37 cellular contexts compared by ENCODE assay signal in the genomic region with DNA sequence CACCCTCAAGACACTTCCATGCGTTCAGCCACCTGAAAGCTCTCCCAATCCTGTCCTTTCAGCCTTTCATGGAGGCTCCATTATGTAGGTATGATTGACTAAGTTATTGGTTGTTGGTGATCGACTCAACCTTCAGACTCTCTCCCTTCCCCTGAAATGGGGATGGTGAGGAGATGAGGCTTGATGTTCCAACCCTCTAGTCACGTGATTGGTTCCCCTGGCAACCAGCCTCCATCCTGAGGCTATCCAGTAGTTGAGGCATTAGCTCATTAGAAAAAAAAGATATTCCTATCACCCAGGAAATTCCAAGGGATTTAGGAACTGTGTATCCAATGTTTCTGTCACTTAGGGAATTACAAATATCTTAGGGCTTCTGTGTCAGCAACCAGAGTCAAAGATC.
DNase-seq lines count a peak whose midpoint lies in the region; ATAC-seq, FAIRE-seq and TF ChIP-seq lines count a peak whose summit lies in the region.
"Had no signal": no experiment of that assay in that cellular context is flagged by ENCODE, and none has a peak within 500 bp of the region (broad histone marks: within the 10 kb centered on the region; RNA-seq: fewer than 3 reads in every experiment).

No MANE protein-coding gene starts in this region.

- TF ChIP-seq POLR2A in HepG2 (IDR thresholded peaks at IDR 0.05; ENCODE audit: insufficient read depth in 1 of 2, low read depth in 2 of 2, low read length in 2 of 2) = no peak
- no peak for TF ChIP-seq POLR2A in right lobe of liver (IDR thresholded peaks at IDR 0.05)
- TF ChIP-seq POLR2A in K562 (conservative IDR thresholded peaks at IDR 0.05) = no peak

- POLR2A ChIA-PET in HepG2 (lab: Yijun Ruan, JAX) = no interaction called here
- POLR2A ChIA-PET in K562 (lab: Yijun Ruan, JAX) = no interaction called here

- H3K4me2 ChIP-seq in HepG2 (ENCODE audit: low read depth, low read length) (no peak overlapping the region), K562 (ENCODE audit: insufficient read depth, low read length) (no peak overlapping the region), GM23338 (no peak overlapping the region)
- H3K4me2 ChIP-seq: A549; BLaER1; BLaER1 treated with 17β-estradiol and CSF1 and Interleukin-3, amounts not matched to agents 10 nM and 100 nM had no signal

- no TSS peak for BruUV-seq in HepG2 (replicated peaks; lab: Mats Ljungman, UMichigan)
- no TSS peak for BruUV-seq in K562 (replicated peaks; lab: Mats Ljungman, UMichigan)

- in situ Hi-C loops in HepG2 (cut with HindIII; ENCODE audit: extremely low pct_ligation_motif_present, low pct_unique_long_range_greater_than_20kb) (no loop called here), K562 (cut with MboI) (no loop called here)

- H3K4me3 Mint-ChIP-seq in GM23338 = no peak overlapping the region
- H3K4me3 Mint-ChIP-seq: B cell; CD14-positive monocyte; CD4-positive, alpha-beta memory T cell; CD4-positive, alpha-beta T cell; CD4-positive, CD25-positive, alpha-beta regulatory T cell; CD8-positive, alpha-beta memory T cell; CD8-positive, alpha-beta T cell had no signal

- intact Hi-C loops in HepG2 (cut with micrococcal nuclease; ENCODE audit: unreplicated experiment) = no loop called here
- intact Hi-C loops in right lobe of liver (cut with DNase I) = no loop called here
- intact Hi-C loops in K562 (cut with micrococcal nuclease) = no loop called here

- no peak for ATAC-seq in HepG2
- no peak for ATAC-seq in right lobe of liver
- no peak for ATAC-seq in K562
- no peak for ATAC-seq in GM23338
- ATAC-seq: A549; CD8-positive, alpha-beta T cell had no signal

- no peak for DNase-seq in HepG2 (ENCODE audit: low spot score)
- no peak for DNase-seq in right lobe of liver
- no peak for DNase-seq in K562 (ENCODE audit: extremely low read depth in 1 of 4, low spot score in 3 of 4)
- no peak for DNase-seq in bronchial epithelial cell (ENCODE audit: low read depth)
- DNase-seq in urothelium cell line (ENCODE audit: low spot score) = no peak
- no peak for DNase-seq in GM23338 (ENCODE audit: low spot score)
- DNase-seq in NCI-H146 treated with DMSO at 0.1 percent for 48 hours (lab: John Stamatoyannopoulos, UW; ENCODE audit: unreplicated experiment) = no peak
- DNase-seq in NCI-H510A treated with DMSO at 0.1 percent for 48 hours (lab: John Stamatoyannopoulos, UW) = no peak
- DNase-seq: 8988T; ACHN; AML-193; BE2C; C1 segment of cervical spinal cord; Caco-2; Calu3; CD4-positive, alpha-beta memory T cell; CD4-positive, alpha-beta T cell; CD4-positive, CD25-positive, alpha-beta regulatory T cell; CD8-positive, alpha-beta memory T cell; CD8-positive, alpha-beta T cell; COR-L47; DMS 273 treated with DMSO at 0.1 percent for 48 hours; DMS153; DMS53; DMS79; DMS79 treated with DMSO at 0.1 percent for 48 hours; DND-41; EL had no signal

- H3K9ac ChIP-seq in HepG2 (ENCODE audit: insufficient read depth, low read depth, low read length) (no peak overlapping the region), K562 (ENCODE audit: insufficient read depth in 1 of 2, low read depth in 2 of 2, low read length in 2 of 2) (no peak overlapping the region)
- H3K9ac ChIP-seq: BLaER1; BLaER1 treated with 17β-estradiol and CSF1 and Interleukin-3, amounts not matched to agents 10 nM and 100 nM had no signal

- H3K4me1 Mint-ChIP-seq in GM23338 = no peaks in the 10 kb centered on the region
- H3K4me1 Mint-ChIP-seq: B cell; CD14-positive monocyte; CD4-positive, alpha-beta memory T cell; CD4-positive, CD25-positive, alpha-beta regulatory T cell; CD8-positive, alpha-beta memory T cell had no signal

- FAIRE-seq in HepG2 (lab: Jason Lieb, UNC) (no peak), K562 (lab: Jason Lieb, UNC) (no peak), bronchial epithelial cell (lab: Jason Lieb, UNC) (peak; percentile 55), urothelium cell line (lab: Jason Lieb, UNC) (peak; percentile 58)
- FAIRE-seq: A204.1, A549, D721Med had no signal

- H3K36me3 Mint-ChIP-seq in GM23338 (ENCODE audit: low read depth) = no peaks in the 10 kb centered on the region
- H3K36me3 Mint-ChIP-seq: CD14-positive monocyte; CD4-positive, alpha-beta memory T cell; CD4-positive, CD25-positive, alpha-beta regulatory T cell; CD8-positive, alpha-beta memory T cell; CD8-positive, alpha-beta T cell had no signal

- 0% methylated on average over 3 of the region's 3 CpGs for WGBS in HepG2 (ENCODE audit: low lambda C conversion rate)
- 88% methylated on average over 1 of the region's 3 CpGs for WGBS in right lobe of liver (ENCODE audit: insufficient coverage, low coverage, low lambda C conversion rate, missing lambda C conversion rate)
- WGBS in K562 (ENCODE audit: insufficient coverage, low coverage, missing lambda C conversion rate) = 1% methylated on average over 3 of the region's 3 CpGs

- no peaks in the 10 kb centered on the region for H3K79me2 ChIP-seq in HepG2 (ENCODE audit: insufficient read depth, low read length)
- no peaks in the 10 kb centered on the region for H3K79me2 ChIP-seq in K562 (ENCODE audit: control insufficient read depth, insufficient read depth, low read length)
- no peaks in the 10 kb centered on the region for H3K79me2 ChIP-seq in GM23338 (replicated peaks; ENCODE audit: insufficient read depth)

- H3K36me3 ChIP-seq in HepG2 (replicated peaks in 1 of 2; ENCODE audit: control insufficient read depth in 1 of 2, insufficient read depth in 2 of 2, low read length in 2 of 2) = no peaks in the 10 kb centered on the region
- no peaks in the 10 kb centered on the region for H3K36me3 ChIP-seq in right lobe of liver
- H3K36me3 ChIP-seq in K562 (ENCODE audit: control insufficient read depth, insufficient read depth, low read length) = no peaks in the 10 kb centered on the region
- no peaks in the 10 kb centered on the region for H3K36me3 ChIP-seq in bronchial epithelial cell (ENCODE audit: control insufficient read depth, insufficient read depth, low read length)
- no peaks in the 10 kb centered on the region for H3K36me3 ChIP-seq in GM23338 (ENCODE audit: insufficient read depth)
- H3K36me3 ChIP-seq: BE2C; BLaER1; BLaER1 treated with 17β-estradiol and CSF1 and Interleukin-3, amounts not matched to agents 10 nM and 100 nM had no signal

- H3K4me1 ChIP-seq in HepG2 (ENCODE audit: insufficient read depth, low read length) (no peaks in the 10 kb centered on the region), right lobe of liver (no peaks in the 10 kb centered on the region), K562 (replicated peaks in 1 of 2; ENCODE audit: control insufficient read depth in 2 of 2, insufficient read depth in 2 of 2, low read length in 2 of 2) (no peaks in the 10 kb centered on the region), GM23338 (ENCODE audit: insufficient read depth) (no peaks in the 10 kb centered on the region)
- H3K4me1 ChIP-seq: A549, BE2C, BLaER1, Caco-2 had no signal

- no peaks in the 10 kb centered on the region for H3K27me3 Mint-ChIP-seq in GM23338 (ENCODE audit: insufficient read depth, low read depth, poor library complexity)
- H3K27me3 Mint-ChIP-seq: B cell; CD4-positive, alpha-beta memory T cell; CD4-positive, alpha-beta T cell; CD4-positive, CD25-positive, alpha-beta regulatory T cell; CD8-positive, alpha-beta memory T cell had no signal

- H3K9me1 ChIP-seq in K562 (ENCODE audit: control insufficient read depth, insufficient read depth, low read length) = no peaks in the 10 kb centered on the region

- H3K27ac ChIP-seq in HepG2 (ENCODE audit: extremely low read length, insufficient read depth, low read length) (no peak overlapping the region), right lobe of liver (no peak overlapping the region), K562 (ENCODE audit: extremely low read depth, low read depth, low read length) (no peak overlapping the region), GM23338 (ENCODE audit: low read depth) (no peak overlapping the region)
- H3K27ac ChIP-seq: 22Rv1; A549; BLaER1; BLaER1 treated with 17β-estradiol and CSF1 and Interleukin-3, amounts not matched to agents 10 nM and 100 nM; C4-2B had no signal

- peaks cover 3% of the 10 kb centered on the region; the same call in 1 of the 2 replicates for H3K9me2 ChIP-seq in GM23338 (ENCODE audit: insufficient read depth)

- H3K4me3 ChIP-seq in HepG2 (replicated peaks in 1 of 3; ENCODE audit: insufficient read depth in 1 of 3, low read depth in 2 of 3, low read length in 3 of 3) (no peak overlapping the region), right lobe of liver (no peak overlapping the region), K562 (no peak overlapping the region), bronchial epithelial cell (ENCODE audit: low read depth, low read length) (no peak overlapping the region), GM23338 (no peak overlapping the region)
- H3K4me3 ChIP-seq: A549; BLaER1; BLaER1 treated with 17β-estradiol and CSF1 and Interleukin-3, amounts not matched to agents 10 nM and 100 nM had no signal

- no peak overlapping the region for H2AFZ ChIP-seq in HepG2 (ENCODE audit: low read length)
- no peak overlapping the region for H2AFZ ChIP-seq in K562 (ENCODE audit: low read depth, low read length)
- H2AFZ ChIP-seq in GM23338 = no peak overlapping the region

- no peaks in the 10 kb centered on the region for H4K20me1 ChIP-seq in HepG2 (ENCODE audit: insufficient read depth, low read length)
- H4K20me1 ChIP-seq in K562 (replicated peaks; ENCODE audit: control insufficient read depth, insufficient read depth, low read length) = no peaks in the 10 kb centered on the region
- no peaks in the 10 kb centered on the region for H4K20me1 ChIP-seq in GM23338 (replicated peaks; ENCODE audit: insufficient read depth)
- H4K20me1 ChIP-seq: BLaER1; BLaER1 treated with 17β-estradiol and CSF1 and Interleukin-3, amounts not matched to agents 10 nM and 100 nM had no signal

- H3K9me3 ChIP-seq in HepG2 (ENCODE audit: low read length) (no peaks in the 10 kb centered on the region), right lobe of liver (no peaks in the 10 kb centered on the region), K562 (replicated peaks; ENCODE audit: control insufficient read depth, insufficient read depth, low read depth, low read length) (peaks cover 4% of the 10 kb centered on the region; the same call in 1 of the 2 replicates)
- H3K9me3 ChIP-seq: A549; BE2C; BLaER1; BLaER1 treated with 17β-estradiol and CSF1 and Interleukin-3, amounts not matched to agents 10 nM and 100 nM; Caco-2 had no signal

- H3K27ac Mint-ChIP-seq in GM23338 = no peak overlapping the region
- H3K27ac Mint-ChIP-seq: B cell; CD14-positive monocyte; CD4-positive, alpha-beta memory T cell; CD4-positive, alpha-beta T cell; CD4-positive, CD25-positive, alpha-beta regulatory T cell; CD8-positive, alpha-beta memory T cell; CD8-positive, alpha-beta T cell had no signal

- CTCF ChIA-PET in HepG2 (lab: Yijun Ruan, JAX; ENCODE audit: low intra/inter-chr PET ratio, low total read pairs) (no interaction called here), K562 (lab: Yijun Ruan, JAX; ENCODE audit: low intra/inter-chr PET ratio) (no interaction called here)

- H3F3A ChIP-seq in GM23338 (replicated peaks; ENCODE audit: low read depth) = no peaks in the 10 kb centered on the region

- no peak for TF ChIP-seq CTCF in HepG2 (CRISPR knock-in tag; IDR thresholded peaks at IDR 0.05)
- TF ChIP-seq CTCF in right lobe of liver (IDR thresholded peaks at IDR 0.05) = no peak
- no peak for TF ChIP-seq CTCF in K562 (IDR thresholded peaks at IDR 0.05 in 2 of 3, conservative IDR thresholded peaks at IDR 0.05 in 1 of 3; ENCODE audit: insufficient read depth in 2 of 3, low read depth in 1 of 3, low read length in 3 of 3)
- TF ChIP-seq CTCF in bronchial epithelial cell (IDR thresholded peaks at IDR 0.05; ENCODE audit: insufficient read depth, low read length, severe bottlenecking) = no peak
- no peak for TF ChIP-seq CTCF in GM23338 (conservative IDR thresholded peaks at IDR 0.05; ENCODE audit: low read depth in 2 of 2)

- TF ChIP-seq RAD21 in HepG2 (CRISPR knock-in tag; IDR thresholded peaks at IDR 0.05) (no peak), K562 (CRISPR knock-in tag; conservative IDR thresholded peaks at IDR 0.05 in 1 of 2, IDR thresholded peaks at IDR 0.05 in 1 of 2) (no peak)

- no peaks in the 10 kb centered on the region; the same call in 2 of the 3 replicates for H3K9me3 Mint-ChIP-seq in GM23338

- TF ChIP-seq EP300 in HepG2 (IDR thresholded peaks at IDR 0.05; ENCODE audit: low read depth in 2 of 2, low read length in 2 of 2) (no peak), HepG2 (CRISPR knock-in tag; IDR thresholded peaks at IDR 0.05; ENCODE audit: borderline replicate concordance) (no peak), K562 (IDR thresholded peaks at IDR 0.05; ENCODE audit: low read length) (no peak)

- H3K27me3 ChIP-seq in HepG2 (ENCODE audit: control insufficient read depth in 1 of 2, insufficient read depth in 2 of 2, low read length in 2 of 2) = no peaks in the 10 kb centered on the region
- H3K27me3 ChIP-seq in right lobe of liver = no peaks in the 10 kb centered on the region
- H3K27me3 ChIP-seq in K562 (ENCODE audit: control insufficient read depth in 2 of 2, insufficient read depth in 2 of 2, low read length in 2 of 2) = no peaks in the 10 kb centered on the region
- no peaks in the 10 kb centered on the region for H3K27me3 ChIP-seq in bronchial epithelial cell (ENCODE audit: control insufficient read depth, insufficient read depth, low read length)
- H3K27me3 ChIP-seq in GM23338 (ENCODE audit: insufficient read depth) = no peaks in the 10 kb centered on the region
- H3K27me3 ChIP-seq: BE2C; BLaER1; BLaER1 treated with 17β-estradiol and CSF1 and Interleukin-3, amounts not matched to agents 10 nM and 100 nM had no signal
